Comparison of ENCODE assay signal across 30 cellular contexts in the genomic region with DNA sequence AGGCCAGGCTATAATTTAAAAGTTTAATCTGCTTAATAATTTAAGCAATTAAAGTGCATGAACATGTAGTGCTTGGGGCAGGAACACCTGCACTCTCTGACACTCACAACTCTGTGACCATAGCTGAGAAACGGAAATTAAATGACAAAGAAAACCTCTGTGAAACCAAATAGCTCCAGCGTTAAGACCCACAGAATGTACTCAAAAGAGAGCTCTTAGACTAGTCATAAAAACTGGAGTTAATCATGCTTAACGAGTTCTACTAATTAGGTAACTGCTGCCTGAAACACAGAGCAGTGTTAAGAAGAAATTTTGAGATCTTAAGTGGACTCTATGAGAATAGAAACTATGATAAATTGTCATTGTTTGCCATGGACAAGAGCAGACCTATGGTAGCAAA.
A peak's percentile ranks its signal among the peaks of the same experiment; 100 is the strongest.
DNase-seq lines count a peak whose midpoint lies in the region; ATAC-seq and TF ChIP-seq lines count a peak whose summit lies in the region.
"Had no signal": no experiment of that assay in that cellular context is flagged by ENCODE, and none has a peak within 500 bp of the region (broad histone marks: within the 10 kb centered on the region; RNA-seq: fewer than 3 reads in every experiment).

No MANE protein-coding gene starts in this region.

- H3K27ac Mint-ChIP-seq in natural killer cell: peak overlapping the region; percentile 74 to 86
- H3K27ac Mint-ChIP-seq: activated CD4-positive, alpha-beta T cell treated with anti-CD3 and anti-CD28 coated beads, Interleukin-2, amount 10 ng/mL, durations not matched to agents 24 days and 14 days; activated naive CD4-positive, alpha-beta T cell treated with anti-CD3 and anti-CD28 coated beads for 36 hours; mesothelial cell of epicardium; naive thymus-derived CD4-positive, alpha-beta T cell; stimulated activated naive B cell treated with anti-CD40 and anti-IgM and Interleukin-4, amounts not matched to agents 10 μg/mL and 1 μg/mL and 100 μg/mL, for 72 hours had no signal

- H3K4me3 ChIP-seq in HUES48 (ENCODE audit: low read depth, low read length): 0 out of 2 replicates have a peak overlapping the region, but pooled peaks have one; percentile 33
- H3K4me3 ChIP-seq: BLaER1 treated with 17β-estradiol and CSF1 and Interleukin-3, amounts not matched to agents 10 nM and 100 nM; pancreas; spleen; testis; uterus had no signal

- H3K4me1 ChIP-seq in HUES48 (ENCODE audit: control insufficient read depth, insufficient read depth, low read length): no peaks in the 10 kb centered on the region
- H3K4me1 ChIP-seq: BLaER1 treated with 17β-estradiol and CSF1 and Interleukin-3, amounts not matched to agents 10 nM and 100 nM; pancreas; spleen; testis; uterus had no signal

- peaks cover 45 to 56% of the 10 kb centered on the region in 2 donors for H3K4me1 Mint-ChIP-seq in natural killer cell
- H3K4me1 Mint-ChIP-seq: activated CD4-positive, alpha-beta T cell treated with anti-CD3 and anti-CD28 coated beads, Interleukin-2, amount 10 ng/mL, durations not matched to agents 24 days and 14 days; mesothelial cell of epicardium; stimulated activated naive B cell treated with anti-CD40 and anti-IgM and Interleukin-4, amounts not matched to agents 10 μg/mL and 1 μg/mL and 100 μg/mL, for 72 hours had no signal

- H3K36me3 Mint-ChIP-seq in natural killer cell: no peaks in the 10 kb centered on the region

- H3K27me3 Mint-ChIP-seq in natural killer cell (ENCODE audit: low read depth in 2 of 2): no peaks in the 10 kb centered on the region
- H3K27me3 Mint-ChIP-seq: activated CD4-positive, alpha-beta T cell treated with anti-CD3 and anti-CD28 coated beads, Interleukin-2, amount 10 ng/mL, durations not matched to agents 24 days and 14 days; naive thymus-derived CD4-positive, alpha-beta T cell; stimulated activated naive B cell treated with anti-CD40 and anti-IgM and Interleukin-4, amounts not matched to agents 10 μg/mL and 1 μg/mL and 100 μg/mL, for 72 hours had no signal

- in situ Hi-C loops in G401 (cut with HindIII; ENCODE audit: low sequenced_read_pairs): no loop called here

- H3K27ac ChIP-seq in HUES48 (ENCODE audit: low read depth, low read length): no peak overlapping the region
- H3K27ac ChIP-seq: BLaER1 treated with 17β-estradiol and CSF1 and Interleukin-3, amounts not matched to agents 10 nM and 100 nM; pancreas; spleen; testis; uterus; VCaP had no signal

- H3K4me3 Mint-ChIP-seq in natural killer cell: peak overlapping the region; percentile 70
- H3K4me3 Mint-ChIP-seq: activated CD4-positive, alpha-beta T cell treated with anti-CD3 and anti-CD28 coated beads, Interleukin-2, amount 10 ng/mL, durations not matched to agents 24 days and 14 days; activated naive CD4-positive, alpha-beta T cell treated with anti-CD3 and anti-CD28 coated beads for 36 hours; mesothelial cell of epicardium; stimulated activated naive B cell treated with anti-CD40 and anti-IgM and Interleukin-4, amounts not matched to agents 10 μg/mL and 1 μg/mL and 100 μg/mL, for 72 hours had no signal

- intact Hi-C loops in natural killer cell (cut with micrococcal nuclease): loop anchor here (5.0 kb wide), 1 partner anchor 222 kb away; no protein-coding TSS in a partner anchor

- no peaks in the 10 kb centered on the region for H3K9me3 Mint-ChIP-seq in natural killer cell

- no peaks in the 10 kb centered on the region for H3K27me3 ChIP-seq in HUES48 (ENCODE audit: control insufficient read depth, insufficient read depth, low read length)
- H3K27me3 ChIP-seq: BLaER1 treated with 17β-estradiol and CSF1 and Interleukin-3, amounts not matched to agents 10 nM and 100 nM; pancreas; spleen; testis; uterus had no signal

- DNase-seq in natural killer cell (no peak), anterior cingulate cortex (lab: John Stamatoyannopoulos, UW) (no peak), NCI-H146 treated with DMSO at 0.1 percent for 48 hours (lab: John Stamatoyannopoulos, UW; ENCODE audit: unreplicated experiment) (no peak), G401 (ENCODE audit: low spot score) (no peak)
- no peak for DNase-seq in activated CD8-positive, alpha-beta memory T cell treated with anti-CD3 and anti-CD28 coated beads, Interleukin-2, amount 50 U/mL, for 48 hours
- DNase-seq: ACHN; activated CD4-positive, alpha-beta T cell treated with anti-CD3 and anti-CD28 coated beads, Interleukin-2, amount 10 ng/mL, durations not matched to agents 24 days and 14 days; activated naive CD4-positive, alpha-beta T cell treated with anti-CD3 and anti-CD28 coated beads for 36 hours; activated T-cell treated with anti-CD3 and anti-CD28 coated beads, Interleukin-2, amount 50 U/mL, for 48 hours; amniotic stem cell; DND-41; foreskin melanocyte; naive thymus-derived CD4-positive, alpha-beta T cell; NCI-H2081 treated with DMSO at 0.1 percent for 48 hours; OCI-M1; pancreas; right cardiac atrium; Right ventricle myocardium superior; spleen; stimulated activated CD4-positive, alpha-beta T cell treated with anti-CD3 and anti-CD28 coated beads, Interleukin-4, amount 100 ng/mL, for 1 hour; stimulated activated naive B cell treated with anti-CD40 and anti-IgM and Interleukin-4, amounts not matched to agents 10 μg/mL and 1 μg/mL and 100 μg/mL, for 72 hours; testis; uterus had no signal

- no peak overlapping the region for H3K9ac ChIP-seq in HUES48 (ENCODE audit: low read depth, low read length)
- H3K9ac ChIP-seq: BLaER1 treated with 17β-estradiol and CSF1 and Interleukin-3, amounts not matched to agents 10 nM and 100 nM had no signal

- H3K9me3 ChIP-seq in HUES48 (ENCODE audit: control insufficient read depth, insufficient read depth, low read length): peaks cover 22% of the 10 kb centered on the region
- H3K9me3 ChIP-seq: pancreas, testis, uterus had no signal

- H3K36me3 ChIP-seq in HUES48 (ENCODE audit: control insufficient read depth, insufficient read depth, low read length): no peaks in the 10 kb centered on the region
- H3K36me3 ChIP-seq: pancreas, uterus had no signal

- no peak for TF ChIP-seq CTCF in natural killer cell (IDR thresholded peaks at IDR 0.05)

- ATAC-seq in GM18858 (IDR thresholded peaks at IDR 0.05; ENCODE audit: unreplicated experiment) (peak; percentile 73), GM21367 (IDR thresholded peaks at IDR 0.05; ENCODE audit: unreplicated experiment) (peak; percentile 47), natural killer cell (peak; percentile 73 to 82 (median 77))
- ATAC-seq: esophagus mucosa; naive thymus-derived CD4-positive, alpha-beta T cell; pancreas; right cardiac atrium; stimulated activated naive B cell treated with anti-CD40 and anti-IgM and Interleukin-4, amounts not matched to agents 10 μg/mL and 1 μg/mL and 100 μg/mL, for 72 hours had no signal
